17 cellular contexts compared by ENCODE assay signal in the genomic region with DNA sequence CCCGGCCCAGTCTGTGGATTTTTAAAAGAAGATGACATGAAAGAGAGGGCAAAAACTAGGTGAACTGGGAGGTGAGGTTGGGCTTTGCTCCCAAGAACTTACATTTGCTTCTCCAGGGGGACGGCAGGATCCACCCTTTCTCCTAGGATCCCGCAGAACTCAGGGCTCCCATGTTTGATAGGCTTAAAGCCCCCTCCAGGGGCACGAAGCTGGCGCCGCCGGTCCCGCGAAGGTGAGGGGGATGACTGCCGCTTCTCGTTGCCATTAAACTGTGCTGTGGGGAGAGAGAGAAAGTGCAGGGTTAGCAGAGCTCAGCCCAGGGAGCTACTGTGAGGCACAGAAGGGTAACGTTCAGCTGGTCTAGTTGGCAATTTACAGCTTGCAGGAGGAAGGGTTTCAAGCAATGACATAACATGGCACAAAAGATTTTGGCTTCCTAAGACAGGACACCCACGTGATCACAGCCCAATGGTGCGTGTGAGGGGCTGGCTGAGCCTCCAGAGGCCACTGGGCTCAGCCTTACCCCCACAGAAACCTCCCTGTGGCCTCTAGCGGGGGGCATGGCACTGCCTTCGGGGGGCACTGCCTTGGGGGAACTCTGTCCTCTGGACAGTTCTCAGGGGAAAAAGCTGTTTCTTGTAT. TPM values are rescaled to one million over a fixed set of nuclear protein-coding genes. Genes with fewer than 3 reads are reported as not detected.
DNase-seq lines count a peak whose midpoint lies in the region; ATAC-seq and TF ChIP-seq lines count a peak whose summit lies in the region.
"Had no signal": no experiment of that assay in that cellular context is flagged by ENCODE, and none has a peak within 500 bp of the region (broad histone marks: within the 10 kb centered on the region; RNA-seq: fewer than 3 reads in every experiment).

No MANE protein-coding gene starts in this region.

- ATAC-seq in RWPE2 (ENCODE audit: low read depth) (no peak), upper lobe of right lung (no peak), HG02763 (IDR thresholded peaks at IDR 0.05; ENCODE audit: unreplicated experiment) (no peak)

- CTCF ChIA-PET in HEK293 (lab: Yijun Ruan, JAX), result no interaction called here

- intact Hi-C loops in upper lobe of right lung (cut with DNase I), result no loop called here

- TF ChIP-seq CTCF in HEK293 (tag by site-specific recombination; IDR thresholded peaks at IDR 0.05) (no peak), RWPE2 (IDR thresholded peaks at IDR 0.05; ENCODE audit: poor library complexity, severe bottlenecking) (no peak), upper lobe of right lung (IDR thresholded peaks at IDR 0.05) (no peak)

- POLR2A ChIA-PET in HEK293 (lab: Yijun Ruan, JAX), result no interaction called here

- H3K27me3 ChIP-seq in RWPE2 (ENCODE audit: insufficient read depth, poor library complexity, severe bottlenecking) (no peaks in the 10 kb centered on the region), upper lobe of right lung (no peaks in the 10 kb centered on the region)

- H3K4me1 ChIP-seq in HEK293 (ENCODE audit: control insufficient read depth, insufficient read depth, low read length) (no peaks in the 10 kb centered on the region), RWPE2 (ENCODE audit: insufficient read depth, poor library complexity, severe bottlenecking) (peaks cover 33% of the 10 kb centered on the region), upper lobe of right lung (peaks cover 6% of the 10 kb centered on the region)
- H3K4me1 ChIP-seq: HAP-1 had no signal

- H3K27ac ChIP-seq in HEK293 (ENCODE audit: extremely low read depth, low read depth, low read length) (no peak overlapping the region), RWPE2 (ENCODE audit: poor library complexity, severe bottlenecking) (peak overlapping the region; percentile 96), upper lobe of right lung (no peak overlapping the region)
- H3K27ac ChIP-seq: C4-2B, HL-60 had no signal

- no peak overlapping the region for H3K4me3 ChIP-seq in HEK293 (ENCODE audit: low read depth, low read length)
- no peak overlapping the region for H3K4me3 ChIP-seq in RWPE2 (ENCODE audit: severe bottlenecking)
- H3K4me3 ChIP-seq in upper lobe of right lung, result no peak overlapping the region
- H3K4me3 ChIP-seq: HAP-1 had no signal

- H3K9me3 ChIP-seq in HEK293 (ENCODE audit: control insufficient read depth, insufficient read depth, low read depth, low read length) (no peaks in the 10 kb centered on the region), RWPE2 (ENCODE audit: severe bottlenecking) (no peaks in the 10 kb centered on the region), upper lobe of right lung (no peaks in the 10 kb centered on the region)
- H3K9me3 ChIP-seq: HAP-1 had no signal

- no peak for DNase-seq in RWPE2 (ENCODE audit: low spot score)
- DNase-seq in midbrain (lab: John Stamatoyannopoulos, UW), result peak; percentile 21
- DNase-seq in upper lobe of right lung, result peak; percentile 48
- no peak for DNase-seq in glomerular visceral epithelial cell (ENCODE audit: extremely low spot score)
- no peak for DNase-seq in NOMO-1 treated with dmso at 0.1 percent for 144 hours (lab: John Stamatoyannopoulos, UW; ENCODE audit: unreplicated experiment)
- DNase-seq: KBM-7; NCI-H146; NCI-H2081 treated with DMSO at 0.1 percent for 48 hours; NCI-H345; NCI-H69; NK-92 treated with Interleukin-12 subunit alpha and Interleukin-12 subunit beta, amount 100 ng/mL, for 24 hours; SIG-M5 had no signal

- H3K36me3 ChIP-seq in HEK293 (ENCODE audit: control insufficient read depth in 2 of 2, insufficient read depth in 1 of 2, low read length in 2 of 2) (peaks cover 3 to 65% of the 10 kb centered on the region in 2 experiments; a peak in 1 of 3 replicates), RWPE2 (ENCODE audit: low read depth) (peaks cover 53% of the 10 kb centered on the region), upper lobe of right lung (peaks cover 16% of the 10 kb centered on the region)

TF ChIP-seq in HEK293, 187 proteins besides CTCF, POLR2A, EP300 and RAD21:
- no peak for TF ChIP-seq ZNF837 (tag by site-specific recombination; IDR thresholded peaks at IDR 0.05)
- TF ChIP-seq REPIN1 (tag by site-specific recombination; IDR thresholded peaks at IDR 0.05; ENCODE audit: low read depth), result no peak
- TF ChIP-seq, protein P1, sequence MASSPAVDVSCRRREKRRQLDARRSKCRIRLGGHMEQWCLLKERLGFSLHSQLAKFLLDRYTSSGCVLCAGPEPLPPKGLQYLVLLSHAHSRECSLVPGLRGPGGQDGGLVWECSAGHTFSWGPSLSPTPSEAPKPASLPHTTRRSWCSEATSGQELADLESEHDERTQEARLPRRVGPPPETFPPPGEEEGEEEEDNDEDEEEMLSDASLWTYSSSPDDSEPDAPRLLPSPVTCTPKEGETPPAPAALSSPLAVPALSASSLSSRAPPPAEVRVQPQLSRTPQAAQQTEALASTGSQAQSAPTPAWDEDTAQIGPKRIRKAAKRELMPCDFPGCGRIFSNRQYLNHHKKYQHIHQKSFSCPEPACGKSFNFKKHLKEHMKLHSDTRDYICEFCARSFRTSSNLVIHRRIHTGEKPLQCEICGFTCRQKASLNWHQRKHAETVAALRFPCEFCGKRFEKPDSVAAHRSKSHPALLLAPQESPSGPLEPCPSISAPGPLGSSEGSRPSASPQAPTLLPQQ (tag by site-specific recombination; IDR thresholded peaks at IDR 0.05), result no peak
- peak; percentile 32; the same call in 1 of the 2 replicates for TF ChIP-seq GLIS1 (tag by site-specific recombination; IDR thresholded peaks at IDR 0.05)
- no peak for TF ChIP-seq ZNF221 (tag by site-specific recombination; IDR thresholded peaks at IDR 0.05; ENCODE audit: borderline replicate concordance)
- TF ChIP-seq ZNF223 (tag by site-specific recombination; IDR thresholded peaks at IDR 0.05), result no peak
- TF ChIP-seq GLIS2 (tag by site-specific recombination; IDR thresholded peaks at IDR 0.05), result 0 out of 2 replicates have a peak, but pooled peaks have one; percentile 16
- TF ChIP-seq ZNF530 (tag by site-specific recombination; IDR thresholded peaks at IDR 0.05; ENCODE audit: low read depth), result no peak

RNA-seq across cellular contexts. Expression of a gene that starts 52.0 kb away (rescaled TPM):
- total RNA-seq in upper lobe of right lung, result 24.5 TPM

Comparison
In these comparisons a context has a peak if more than half of its experiments do, and no peak if none do; other contexts are left out.
1. DNase-seq: peak in midbrain (single experiment) and upper lobe of right lung (single experiment); none in RWPE2 (single experiment), glomerular visceral epithelial cell (single experiment) and NOMO-1 treated with dmso at 0.1 percent for 144 hours (single experiment).